ENCODE assay signal across 22 cellular contexts in genomic region chr11:114141863-114142590, GRCh38.
DNase-seq lines count a peak whose midpoint lies in the region; ATAC-seq, FAIRE-seq and TF ChIP-seq lines count a peak whose summit lies in the region.
"Had no signal": no experiment of that assay in that cellular context is flagged by ENCODE, and none has a peak within 500 bp of the region (broad histone marks: within the 10 kb centered on the region; RNA-seq: fewer than 3 reads in every experiment).

No MANE protein-coding gene starts in this region.

- no peak for TF ChIP-seq POLR2A in transverse colon (IDR thresholded peaks at IDR 0.05)
- no peak for TF ChIP-seq POLR2A in H54 (IDR thresholded peaks at IDR 0.05; ENCODE audit: low read depth, low read length)

- H3K27ac Mint-ChIP-seq in nephron progenitor cell, result peak overlapping the region; percentile 60
- H3K27ac Mint-ChIP-seq: activated CD4-positive, alpha-beta T cell treated with anti-CD3 and anti-CD28 coated beads, Interleukin-2, amount 10 ng/mL, durations not matched to agents 7 days and 5 days; activated naive CD4-positive, alpha-beta T cell treated with anti-CD3 and anti-CD28 coated beads for 36 hours; HFFc6 had no signal

- no peaks in the 10 kb centered on the region for H3K9me3 Mint-ChIP-seq in nephron progenitor cell
- H3K9me3 Mint-ChIP-seq: activated CD4-positive, alpha-beta T cell treated with anti-CD3 and anti-CD28 coated beads, Interleukin-2, amount 10 ng/mL, durations not matched to agents 7 days and 5 days; activated naive CD4-positive, alpha-beta T cell treated with anti-CD3 and anti-CD28 coated beads for 36 hours; HFFc6 had no signal

- H3K27me3 Mint-ChIP-seq in nephron progenitor cell (ENCODE audit: low read depth, poor library complexity), result no peaks in the 10 kb centered on the region

- intact Hi-C loops in transverse colon (cut with DNase I; ENCODE audit: low total_unique reads), result no loop called here

- no peaks in the 10 kb centered on the region for H3K27me3 ChIP-seq in transverse colon
- H3K27me3 ChIP-seq: BLaER1 had no signal

- TF ChIP-seq CTCF in coronary artery (IDR thresholded peaks at IDR 0.05) (no peak), nephron progenitor cell (IDR thresholded peaks at IDR 0.05) (no peak), transverse colon (IDR thresholded peaks at IDR 0.05) (no peak)

- WGBS in transverse colon (ENCODE audit: low coverage in 1 of 2), 2 donors, result 44 to 47% methylated on average over 4 to 10 of the region's 10 CpGs

- H3K9me3 ChIP-seq in transverse colon, result no peaks in the 10 kb centered on the region
- H3K9me3 ChIP-seq: BLaER1, MG63 had no signal

- no peak for ATAC-seq in GM21825 (IDR thresholded peaks at IDR 0.05; ENCODE audit: unreplicated experiment)
- ATAC-seq: naive thymus-derived CD8-positive, alpha-beta T cell; Panc1 had no signal

- in situ Hi-C loops in transverse colon (cut with MboI; ENCODE audit: low pct_ligation_motif_present in 1 of 4, low pct_unique_long_range_greater_than_20kb in 1 of 4, low sequenced_read_pairs in 3 of 4), result no loop called here

- no peak overlapping the region for H3K4me3 Mint-ChIP-seq in nephron progenitor cell
- H3K4me3 Mint-ChIP-seq: activated CD4-positive, alpha-beta T cell treated with anti-CD3 and anti-CD28 coated beads, Interleukin-2, amount 10 ng/mL, durations not matched to agents 7 days and 5 days; activated naive CD4-positive, alpha-beta T cell treated with anti-CD3 and anti-CD28 coated beads for 36 hours; HFFc6; naive thymus-derived CD8-positive, alpha-beta T cell had no signal

- DNase-seq in NCI-H2227 (lab: John Stamatoyannopoulos, UW; ENCODE audit: unreplicated experiment), result peak; percentile 73
- DNase-seq in coronary artery (ENCODE audit: low spot score), result no peak
- DNase-seq in nephron progenitor cell, result no peak
- no peak for DNase-seq in transverse colon
- no peak for DNase-seq in H54 (ENCODE audit: insufficient read length, low spot score)
- no peak for DNase-seq in stimulated activated naive CD4-positive, alpha-beta T cell (lab: John Stamatoyannopoulos, UW)
- DNase-seq: activated CD4-positive, alpha-beta T cell treated with anti-CD3 and anti-CD28 coated beads, Interleukin-2, amount 10 ng/mL, durations not matched to agents 7 days and 5 days; activated naive CD4-positive, alpha-beta T cell treated with anti-CD3 and anti-CD28 coated beads for 36 hours; activated T-cell treated with anti-CD3 and anti-CD28 coated beads for 4 hours; cortex of kidney; erythroblast; GDM1; HFFc6; MG63; naive thymus-derived CD8-positive, alpha-beta T cell; NCI-H1930; NCI-H748 treated with DMSO at 0.1 percent for 48 hours had no signal

- H3K36me3 Mint-ChIP-seq in nephron progenitor cell (ENCODE audit: low read depth), result peaks cover 16% of the 10 kb centered on the region

- peaks cover 84% of the 10 kb centered on the region for H3K4me1 Mint-ChIP-seq in nephron progenitor cell

- H3K4me1 ChIP-seq in transverse colon, result peaks cover 49 to 94% (median 70%) of the 10 kb centered on the region in 4 donors

- H3K4me3 ChIP-seq in coronary artery (peak overlapping the region; percentile 44), transverse colon (no peak overlapping the region)
- H3K4me3 ChIP-seq: BLaER1, lung, MG63 had no signal

- H3K27ac ChIP-seq in coronary artery (peak overlapping the region; percentile 98 to 99), transverse colon (peak overlapping the region; percentile 60 to 96 (median 73))
- H3K27ac ChIP-seq: BLaER1 had no signal

- no peak for FAIRE-seq in H54 (lab: Jason Lieb, UNC)
- FAIRE-seq: GM12891 had no signal

- TF ChIP-seq EP300 in transverse colon (IDR thresholded peaks at IDR 0.05; ENCODE audit: low read depth), result no peak

- peaks cover 0 to 5% (median 2%) of the 10 kb centered on the region in 4 donors for H3K36me3 ChIP-seq in transverse colon
- H3K36me3 ChIP-seq: BLaER1, MG63 had no signal
